8 cellular contexts compared by ENCODE assay signal in genomic region chr3:99645277-99646106, GRCh38. TPM values are rescaled to one million over a fixed set of nuclear protein-coding genes. Genes with fewer than 3 reads are reported as not detected.
A peak's percentile ranks its signal among the peaks of the same experiment; 100 is the strongest.
DNase-seq lines count a peak whose midpoint lies in the region; ATAC-seq and TF ChIP-seq lines count a peak whose summit lies in the region.

No MANE protein-coding gene starts in this region.

- DNase-seq in astrocyte of the spinal cord (ENCODE audit: low read depth, low spot score) (peak; percentile 84), NCI-H1092 treated with DMSO at 0.1 percent for 48 hours (lab: John Stamatoyannopoulos, UW) (no peak), mesenteric fat pad (ENCODE audit: low spot score) (no peak)

- ATAC-seq in GM19328 (IDR thresholded peaks at IDR 0.05; ENCODE audit: unreplicated experiment) (no peak), HG03439 (IDR thresholded peaks at IDR 0.05; ENCODE audit: unreplicated experiment) (no peak)

- TF ChIP-seq CTCF in HEK293 (tag by site-specific recombination; IDR thresholded peaks at IDR 0.05) (peak; percentile 36; the same call in 1 of the 2 replicates), astrocyte of the spinal cord (IDR thresholded peaks at IDR 0.05; ENCODE audit: low read depth, low read length) (peak; percentile 64), liver (IDR thresholded peaks at IDR 0.05; ENCODE audit: low read depth, low read length, missing input control) (peak; percentile 33)

- H3K79me2 ChIP-seq in ACC112 (ENCODE audit: control insufficient read depth, insufficient read depth, low read length, unreplicated experiment), result peaks cover 93% of the 10 kb centered on the region

- H3K27ac ChIP-seq in ACC112 (ENCODE audit: low read depth, low read length), result peak overlapping the region; percentile 94
- no peak overlapping the region for H3K27ac ChIP-seq in HEK293 (ENCODE audit: extremely low read depth, low read depth, low read length)
- H3K27ac ChIP-seq in liver (ENCODE audit: low read depth in 1 of 2, low read length in 2 of 2), result no peak overlapping the region

- WGBS in liver, result 81% methylated on average over 5 of the region's 5 CpGs

- H3K36me3 ChIP-seq in ACC112 (ENCODE audit: insufficient read depth, low read length) (peaks cover 11% of the 10 kb centered on the region; the same call in 1 of the 2 replicates), HEK293 (ENCODE audit: control insufficient read depth in 2 of 2, insufficient read depth in 1 of 2, low read length in 2 of 2) (no peaks in the 10 kb centered on the region), liver (ENCODE audit: control insufficient read depth in 4 of 4, insufficient read depth in 3 of 4, low read depth in 1 of 4, low read length in 3 of 4) (no peaks in the 10 kb centered on the region)

- TF ChIP-seq RAD21 in liver (IDR thresholded peaks at IDR 0.05), result peak; percentile 45 to 54

- H3K9ac ChIP-seq in liver (ENCODE audit: low read depth in 1 of 2, low read length in 2 of 2), result no peak overlapping the region

- POLR2A ChIA-PET in HEK293 (lab: Yijun Ruan, JAX), result no interaction called here

- H3K27me3 ChIP-seq in ACC112 (ENCODE audit: insufficient read depth, low read length) (no peaks in the 10 kb centered on the region), liver (ENCODE audit: control insufficient read depth in 4 of 4, insufficient read depth in 4 of 4, low read length in 3 of 4) (peaks cover 0 to 6% (median 1%) of the 10 kb centered on the region in 4 donors)

- H3K9me3 ChIP-seq in HEK293 (ENCODE audit: control insufficient read depth, insufficient read depth, low read depth, low read length), result no peaks in the 10 kb centered on the region
- H3K9me3 ChIP-seq in liver (ENCODE audit: control insufficient read depth in 4 of 4, low read length in 3 of 4), result no peaks in the 10 kb centered on the region

- no peak overlapping the region for H2AFZ ChIP-seq in ACC112 (ENCODE audit: low read length, unreplicated experiment)

- CTCF ChIA-PET in HEK293 (lab: Yijun Ruan, JAX), result interaction anchor here (0.6 to 2.6 kb wide), 14 partner anchors 9 to 770 kb away, joined by 3 to 13 read pairs (median 4); no protein-coding TSS in a partner anchor

- in situ Hi-C loops in astrocyte of the spinal cord (cut with HindIII; ENCODE audit: low sequenced_read_pairs), result no loop called here

- H3K4me3 ChIP-seq in ACC112 (ENCODE audit: low read depth, low read length), result peak overlapping the region; percentile 91
- H3K4me3 ChIP-seq in HEK293 (ENCODE audit: low read depth, low read length), result no peak overlapping the region
- H3K4me3 ChIP-seq in astrocyte of the spinal cord (ENCODE audit: low read depth, low read length), result no peak overlapping the region
- H3K4me3 ChIP-seq in liver (ENCODE audit: low read depth in 1 of 3, low read length in 3 of 3), result no peak overlapping the region

- H3K4me1 ChIP-seq in ACC112 (ENCODE audit: control insufficient read depth, insufficient read depth, low read length, unreplicated experiment) (peaks cover 94% of the 10 kb centered on the region), HEK293 (ENCODE audit: control insufficient read depth, insufficient read depth, low read length) (no peaks in the 10 kb centered on the region), liver (ENCODE audit: control insufficient read depth in 4 of 4, insufficient read depth in 4 of 4, low read length in 3 of 4) (no peaks in the 10 kb centered on the region)

TF ChIP-seq in HEK293, 187 proteins besides CTCF, POLR2A, EP300 and RAD21:
- TF ChIP-seq ZFP69B (tag by site-specific recombination; IDR thresholded peaks at IDR 0.05) (no peak), ZNF654 (tag by site-specific recombination; IDR thresholded peaks at IDR 0.05; ENCODE audit: low read depth) (peak; percentile 47), MZF1 (tag by site-specific recombination; IDR thresholded peaks at IDR 0.05; ENCODE audit: borderline replicate concordance) (peak; percentile 25; the same call in 1 of the 2 replicates), KLF17 (tag by site-specific recombination; IDR thresholded peaks at IDR 0.05) (no peak)
TF ChIP-seq in HEK293: peak in this region for 2.

TF ChIP-seq in liver, 16 proteins besides CTCF, POLR2A, EP300 and RAD21:
- TF ChIP-seq TAF1 (conservative IDR thresholded peaks at IDR 0.05) (no peak), MAX (IDR thresholded peaks at IDR 0.05) (no peak), ZBTB33 (IDR thresholded peaks at IDR 0.05) (no peak), RXRA (IDR thresholded peaks at IDR 0.05) (no peak), HNF4G (IDR thresholded peaks at IDR 0.05) (no peak), ATF3 (IDR thresholded peaks at IDR 0.05) (no peak), HNF4A (conservative IDR thresholded peaks at IDR 0.05) (no peak), NR2F2 (IDR thresholded peaks at IDR 0.05) (no peak), JUND (IDR thresholded peaks at IDR 0.05) (no peak), GABPA (IDR thresholded peaks at IDR 0.05 in 1 of 2, conservative IDR thresholded peaks at IDR 0.05 in 1 of 2) (no peak), FOXA1 (IDR thresholded peaks at IDR 0.05) (no peak), FOXA2 (IDR thresholded peaks at IDR 0.05) (no peak), YY1 (IDR thresholded peaks at IDR 0.05) (no peak), SP1 (IDR thresholded peaks at IDR 0.05) (no peak)

RNA-seq across cellular contexts. Expression of gene COL8A1, which starts 7.1 kb away (rescaled TPM):
- total RNA-seq in liver (1 to 10 TPM in 1 of 2 donors, under 1 TPM in 1; 0.14 to 2.2 TPM), mesenteric fat pad (18.5 TPM)
- polyA plus RNA-seq in liver, result 1 to 10 TPM in 1 of 2 donors, under 1 TPM in 1; 0.88 to 1.1 TPM
